Comparison of ENCODE assay signal across 8 cellular contexts in genomic region chr2:39513641-39514094, GRCh38.
A peak's percentile ranks its signal among the peaks of the same experiment; 100 is the strongest.
DNase-seq lines count a peak whose midpoint lies in the region; ATAC-seq, FAIRE-seq and TF ChIP-seq lines count a peak whose summit lies in the region.

No MANE protein-coding gene starts in this region.

- H3K27me3 ChIP-seq in DND-41 (ENCODE audit: insufficient read depth, low read length, poor library complexity) (no peaks in the 10 kb centered on the region), astrocyte (ENCODE audit: insufficient read depth, low read length) (no peaks in the 10 kb centered on the region)

- ATAC-seq in DND-41 (ENCODE audit: insufficient read depth, low read depth) (peak; percentile 91), GM19397 (IDR thresholded peaks at IDR 0.05; ENCODE audit: unreplicated experiment) (peak; percentile 62), HG03457 (IDR thresholded peaks at IDR 0.05; ENCODE audit: unreplicated experiment) (peak; percentile 81)

- H3K9ac ChIP-seq in DND-41 (ENCODE audit: low read depth, low read length) (no peak overlapping the region), astrocyte (ENCODE audit: low read length) (peak overlapping the region; percentile 58)

- H4K20me1 ChIP-seq in DND-41 (ENCODE audit: insufficient read depth, low read length): no peaks in the 10 kb centered on the region
- H4K20me1 ChIP-seq in astrocyte (ENCODE audit: insufficient read depth, low read length): no peaks in the 10 kb centered on the region

- FAIRE-seq in astrocyte (lab: Jason Lieb, UNC): peak; percentile 82

- H3K36me3 Mint-ChIP-seq in astrocyte (ENCODE audit: low read depth, unreplicated experiment): no peaks in the 10 kb centered on the region

- DNase-seq in DND-41 (peak; percentile 59), RKO (ENCODE audit: low spot score) (peak; percentile 86), astrocyte (ENCODE audit: low read depth) (peak; percentile 97), iris pigment epithelial cell (ENCODE audit: low read depth) (peak; percentile 98), 8988T (no peak)
- peak; percentile 81 for DNase-seq in stimulated activated CD4-positive, alpha-beta T cell treated with anti-CD3 and anti-CD28 coated beads, Interleukin-1b, Interleukin-23, amount 100 ng/mL, for 48 hours

- peaks cover 53% of the 10 kb centered on the region for H3K4me1 Mint-ChIP-seq in astrocyte (ENCODE audit: low read depth, unreplicated experiment)

- H3K79me2 ChIP-seq in DND-41 (ENCODE audit: insufficient read depth, low read length) (no peaks in the 10 kb centered on the region), astrocyte (ENCODE audit: insufficient read depth, low read length) (no peaks in the 10 kb centered on the region)

- peak overlapping the region; percentile 92 for H3K27ac Mint-ChIP-seq in astrocyte (ENCODE audit: unreplicated experiment)

- H3K4me3 ChIP-seq in DND-41 (ENCODE audit: low read depth in 1 of 2, low read length in 2 of 2): no peak overlapping the region
- H3K4me3 ChIP-seq in astrocyte (ENCODE audit: insufficient read depth, low read depth, low read length): no peak overlapping the region

- no peak overlapping the region for H3K4me2 ChIP-seq in DND-41 (ENCODE audit: insufficient read depth, low read length)
- peak overlapping the region; percentile 60 for H3K4me2 ChIP-seq in astrocyte (ENCODE audit: low read length)

- H3K9me3 Mint-ChIP-seq in astrocyte (ENCODE audit: unreplicated experiment): no peaks in the 10 kb centered on the region

- no peak overlapping the region for H3K27ac ChIP-seq in DND-41 (ENCODE audit: low read length)
- peak overlapping the region; percentile 78 for H3K27ac ChIP-seq in astrocyte (ENCODE audit: low read depth, low read length)

- H3K4me1 ChIP-seq in DND-41 (ENCODE audit: insufficient read depth, low read length): peaks cover 9% of the 10 kb centered on the region
- peaks cover 31% of the 10 kb centered on the region for H3K4me1 ChIP-seq in astrocyte (ENCODE audit: insufficient read depth, low read length)

- no peak overlapping the region for H3K4me3 Mint-ChIP-seq in astrocyte (ENCODE audit: unreplicated experiment)

- no peaks in the 10 kb centered on the region for H3K36me3 ChIP-seq in DND-41 (ENCODE audit: insufficient read depth, low read length)
- H3K36me3 ChIP-seq in astrocyte (ENCODE audit: insufficient read depth, low read length): no peaks in the 10 kb centered on the region

- no peaks in the 10 kb centered on the region for H3K27me3 Mint-ChIP-seq in astrocyte (ENCODE audit: low read depth, unreplicated experiment)

- TF ChIP-seq CTCF in DND-41 (IDR thresholded peaks at IDR 0.05; ENCODE audit: borderline replicate concordance, extremely low read depth, low read length, poor library complexity, severe bottlenecking) (peak; percentile 75), astrocyte (IDR thresholded peaks at IDR 0.05; ENCODE audit: insufficient read depth, low read depth, low read length) (peak; percentile 85)

- H2AFZ ChIP-seq in DND-41 (ENCODE audit: low read depth, low read length) (0 out of 2 replicates have a peak overlapping the region, but pooled peaks have one; percentile 23), astrocyte (ENCODE audit: low read depth, low read length) (no peak overlapping the region)

- H3K9me3 ChIP-seq in DND-41 (ENCODE audit: insufficient read depth, low read length, severe bottlenecking) (no peaks in the 10 kb centered on the region), astrocyte (ENCODE audit: insufficient read depth, low read depth, low read length) (no peaks in the 10 kb centered on the region)
